ENCODE assay signal across 16 cellular contexts in genomic region chr4:126799971-126800722, GRCh38.
DNase-seq lines count a peak whose midpoint lies in the region; ATAC-seq and TF ChIP-seq lines count a peak whose summit lies in the region.
"Had no signal": no experiment of that assay in that cellular context is flagged by ENCODE, and none has a peak within 500 bp of the region (broad histone marks: within the 10 kb centered on the region; RNA-seq: fewer than 3 reads in every experiment).

No MANE protein-coding gene starts in this region.

- ATAC-seq in GM19395 (IDR thresholded peaks at IDR 0.05; ENCODE audit: unreplicated experiment): no peak
- ATAC-seq in HG03095 (IDR thresholded peaks at IDR 0.05; ENCODE audit: unreplicated experiment): no peak
- ATAC-seq in psoas muscle: no peak
- no peak for ATAC-seq in effector memory CD8-positive, alpha-beta T cell (replicated peaks)
- ATAC-seq: natural killer cell treated with Interleukin-12 subunit alpha and Interleukin-12 subunit beta and Interleukin-15 and Interleukin-18, amount 100 ng/mL, for 72 hours; sciatic nerve; stimulated activated naive B cell treated with anti-CD40 and anti-IgM and Interleukin-4, amounts not matched to agents 10 μg/mL and 1 μg/mL and 100 μg/mL, for 72 hours had no signal

- peaks cover 4 to 14% of the 10 kb centered on the region in 2 donors for H3K9me3 Mint-ChIP-seq in effector memory CD8-positive, alpha-beta T cell
- H3K9me3 Mint-ChIP-seq: stimulated activated naive B cell treated with anti-CD40 and anti-IgM and Interleukin-4, amounts not matched to agents 10 μg/mL and 1 μg/mL and 100 μg/mL, for 72 hours had no signal

- no peak for TF ChIP-seq CTCF in psoas muscle (IDR thresholded peaks at IDR 0.05)

- no peak overlapping the region for H3K4me3 ChIP-seq in psoas muscle
- H3K4me3 ChIP-seq: SJSA1 had no signal

- H3K27ac Mint-ChIP-seq in effector memory CD8-positive, alpha-beta T cell: no peak overlapping the region
- H3K27ac Mint-ChIP-seq: B cell; natural killer cell treated with Interleukin-12 subunit alpha and Interleukin-12 subunit beta and Interleukin-15 and Interleukin-18, amount 100 ng/mL, for 72 hours; stimulated activated naive B cell treated with anti-CD40 and anti-IgM and Interleukin-4, amounts not matched to agents 10 μg/mL and 1 μg/mL and 100 μg/mL, for 72 hours had no signal

- H3K36me3 Mint-ChIP-seq in effector memory CD8-positive, alpha-beta T cell (ENCODE audit: insufficient read depth): no peaks in the 10 kb centered on the region
- H3K36me3 Mint-ChIP-seq: natural killer cell treated with Interleukin-12 subunit alpha and Interleukin-12 subunit beta and Interleukin-15 and Interleukin-18, amount 100 ng/mL, for 72 hours; stimulated activated naive B cell treated with anti-CD40 and anti-IgM and Interleukin-4, amounts not matched to agents 10 μg/mL and 1 μg/mL and 100 μg/mL, for 72 hours had no signal

- H3K9me3 ChIP-seq in psoas muscle: no peaks in the 10 kb centered on the region
- H3K9me3 ChIP-seq: SJSA1 had no signal

- DNase-seq in ELR (ENCODE audit: low read depth) (peak; percentile 38), NCI-H226 (peak; percentile 7), astrocyte of the hippocampus (ENCODE audit: low read depth, low spot score) (peak; percentile 29), iris pigment epithelial cell (ENCODE audit: low read depth) (peak; percentile 68), psoas muscle (no peak)
- no peak for DNase-seq in effector memory CD8-positive, alpha-beta T cell
- DNase-seq: activated naive CD4-positive, alpha-beta T cell treated with Interleukin-2 at 50 U/mL for 16 hours; DMS79; NCI-H146; stimulated activated naive B cell treated with anti-CD40 and anti-IgM and Interleukin-4, amounts not matched to agents 10 μg/mL and 1 μg/mL and 100 μg/mL, for 72 hours had no signal

- H3K27ac ChIP-seq in psoas muscle: no peak overlapping the region
- H3K27ac ChIP-seq: SJSA1 had no signal

- no peak overlapping the region for H3K4me3 Mint-ChIP-seq in effector memory CD8-positive, alpha-beta T cell
- H3K4me3 Mint-ChIP-seq: B cell; natural killer cell treated with Interleukin-12 subunit alpha and Interleukin-12 subunit beta and Interleukin-15 and Interleukin-18, amount 100 ng/mL, for 72 hours; stimulated activated naive B cell treated with anti-CD40 and anti-IgM and Interleukin-4, amounts not matched to agents 10 μg/mL and 1 μg/mL and 100 μg/mL, for 72 hours had no signal

- no peaks in the 10 kb centered on the region for H3K27me3 ChIP-seq in psoas muscle (ENCODE audit: insufficient read depth in 3 of 3, low read length in 2 of 3)
- H3K27me3 ChIP-seq: SJSA1 had no signal

- H3K4me1 ChIP-seq in psoas muscle: no peaks in the 10 kb centered on the region

- WGBS in psoas muscle, 3 donors: 51 to 60% (median 56%) methylated on average over 5 of the region's 5 CpGs

- no peaks in the 10 kb centered on the region for H3K27me3 Mint-ChIP-seq in effector memory CD8-positive, alpha-beta T cell
- H3K27me3 Mint-ChIP-seq: B cell; natural killer cell treated with Interleukin-12 subunit alpha and Interleukin-12 subunit beta and Interleukin-15 and Interleukin-18, amount 100 ng/mL, for 72 hours; stimulated activated naive B cell treated with anti-CD40 and anti-IgM and Interleukin-4, amounts not matched to agents 10 μg/mL and 1 μg/mL and 100 μg/mL, for 72 hours had no signal

- no peaks in the 10 kb centered on the region for H3K4me1 Mint-ChIP-seq in effector memory CD8-positive, alpha-beta T cell (ENCODE audit: low read depth in 2 of 2)
- H3K4me1 Mint-ChIP-seq: B cell; stimulated activated naive B cell treated with anti-CD40 and anti-IgM and Interleukin-4, amounts not matched to agents 10 μg/mL and 1 μg/mL and 100 μg/mL, for 72 hours had no signal

- intact Hi-C loops in psoas muscle (cut with DNase I): no loop called here

- no peaks in the 10 kb centered on the region for H3K36me3 ChIP-seq in psoas muscle (ENCODE audit: insufficient read depth in 1 of 2, low read depth in 1 of 2)
- H3K36me3 ChIP-seq: SJSA1 had no signal

Comparison
In these comparisons a context has a peak if more than half of its experiments do, and no peak if none do; other contexts are left out.
1. DNase-seq: peak in ELR (single experiment), NCI-H226 (single experiment), astrocyte of the hippocampus (single experiment) and iris pigment epithelial cell (single experiment); none in psoas muscle (0 of 2) and effector memory CD8-positive, alpha-beta T cell (0 of 3).